ENCODE assay signal across 8 cellular contexts in genomic region chr6:129251669-129252376, GRCh38.
DNase-seq lines count a peak whose midpoint lies in the region; ATAC-seq, FAIRE-seq and TF ChIP-seq lines count a peak whose summit lies in the region.

No MANE protein-coding gene starts in this region.

- BruUV-seq in A673 (replicated peaks; lab: Mats Ljungman, UMichigan): no TSS peak

- intact Hi-C loops in A673 (cut with micrococcal nuclease; ENCODE audit: unreplicated experiment): loop anchor here (1.0 to 10.0 kb wide), 4 partner anchors 445 to 1515 kb away; no protein-coding TSS in a partner anchor

- in situ Hi-C loops in T47D (cut with HindIII; ENCODE audit: low pct_unique_long_range_greater_than_20kb, low sequenced_read_pairs): no loop called here

- POLR2A ChIA-PET in A673 (lab: Charles Lee; ENCODE audit: low non-redundant PET): no interaction called here

- peak; percentile 87 for FAIRE-seq in keratinocyte (lab: Jason Lieb, UNC)

- dilution Hi-C loops in keratinocyte (cut with MboI; ENCODE audit: extremely low pct_ligation_motif_present, low sequenced_read_pairs): loop anchor here (25.0 kb wide), 1 partner anchor 440 kb away; no protein-coding TSS in a partner anchor

- H3K9me1 ChIP-seq in keratinocyte (ENCODE audit: control insufficient read depth, extremely low read depth, insufficient read depth, low read length): no peaks in the 10 kb centered on the region

- H3K27ac ChIP-seq in A673 (ENCODE audit: low read depth, low read length, poor library complexity, severe bottlenecking) (no peak overlapping the region), keratinocyte (ENCODE audit: control insufficient read depth, insufficient read depth, low read length) (no peak overlapping the region)

- no peaks in the 10 kb centered on the region for H3K79me2 ChIP-seq in keratinocyte (ENCODE audit: control insufficient read depth, insufficient read depth, low read length)

- no peaks in the 10 kb centered on the region for H3K9me3 ChIP-seq in A673 (ENCODE audit: low read depth, low read length, poor library complexity, severe bottlenecking)
- H3K9me3 ChIP-seq in keratinocyte (ENCODE audit: control insufficient read depth, low read depth, low read length): no peaks in the 10 kb centered on the region

- no peaks in the 10 kb centered on the region for H3K27me3 ChIP-seq in A673 (replicated peaks; ENCODE audit: insufficient read depth, low read depth, low read length, poor library complexity)
- peaks cover 2% of the 10 kb centered on the region for H3K27me3 ChIP-seq in keratinocyte (ENCODE audit: control insufficient read depth, extremely low read depth, insufficient read depth, low read length)

- no peak overlapping the region for H2AFZ ChIP-seq in keratinocyte (ENCODE audit: control insufficient read depth, low read length)

- H3K36me3 ChIP-seq in A673 (ENCODE audit: insufficient read depth, low read length, poor library complexity, severe bottlenecking) (no peaks in the 10 kb centered on the region), keratinocyte (ENCODE audit: control insufficient read depth in 2 of 2, extremely low read depth in 1 of 2, insufficient read depth in 2 of 2, low read length in 2 of 2) (no peaks in the 10 kb centered on the region)

- peak; percentile 90 for ATAC-seq in HG02642 (IDR thresholded peaks at IDR 0.05; ENCODE audit: poor library complexity, unreplicated experiment)

- H3K4me1 ChIP-seq in A673 (ENCODE audit: insufficient read depth, low read length, poor library complexity, severe bottlenecking) (peaks cover 7% of the 10 kb centered on the region), keratinocyte (ENCODE audit: control insufficient read depth, extremely low read depth, insufficient read depth, low read length) (no peaks in the 10 kb centered on the region)

- no peak overlapping the region for H3K4me3 ChIP-seq in A673 (ENCODE audit: low read depth, low read length, poor library complexity, severe bottlenecking)
- no peak overlapping the region for H3K4me3 ChIP-seq in keratinocyte (ENCODE audit: control insufficient read depth in 2 of 3, extremely low read depth in 1 of 3, insufficient read depth in 2 of 3, low read depth in 1 of 3, low read length in 3 of 3)

- no peak overlapping the region for H3K9ac ChIP-seq in keratinocyte (ENCODE audit: control insufficient read depth, extremely low read depth, insufficient read depth, low read length)

- TF ChIP-seq CTCF in A673 (conservative IDR thresholded peaks at IDR 0.05; ENCODE audit: low read depth, low read length) (peak; percentile 92), GM12874 (IDR thresholded peaks at IDR 0.05; ENCODE audit: insufficient read depth, low read depth, low read length) (peak; percentile 74), keratinocyte (optimal IDR thresholded peaks at IDR 0.05 in 1 of 3, IDR thresholded peaks at IDR 0.05 in 1 of 3, conservative IDR thresholded peaks at IDR 0.05 in 1 of 3; ENCODE audit: extremely low read depth in 1 of 3, insufficient read depth in 2 of 3, low read length in 3 of 3) (peak; percentile 67 to 85 (median 80))

- peak overlapping the region; percentile 54 for H3K4me2 ChIP-seq in keratinocyte (ENCODE audit: control insufficient read depth, extremely low read depth, insufficient read depth, low read depth, low read length)

- no peaks in the 10 kb centered on the region for H4K20me1 ChIP-seq in keratinocyte (ENCODE audit: control insufficient read depth, extremely low read depth, insufficient read depth, low read length)

- CTCF ChIA-PET in A673 (lab: Charles Lee): interaction anchor here (0.7 to 1.0 kb wide), 3 partner anchors 238 to 521 kb away, joined by 3 to 8 read pairs (median 3); no protein-coding TSS in a partner anchor

- DNase-seq in A673 (ENCODE audit: low spot score) (peak; percentile 83), NAMALWA (ENCODE audit: low spot score) (peak; percentile 84), T-helper 2 cell (peak in 3 of 5 experiments; percentile 10 to 57 (median 24)), T47D (ENCODE audit: low read depth in 1 of 2, low spot score in 1 of 2) (peak; percentile 3 to 75), keratinocyte (ENCODE audit: low read depth, low spot score) (peak; percentile 17)
- DNase-seq in stimulated activated CD4-positive, alpha-beta T cell treated with anti-CD3 and anti-CD28 coated beads, Interleukin-4, amount 100 ng/mL, for 4 hours: peak; percentile 22 to 58

Comparison
In these comparisons a context has a peak if more than half of its experiments do, and no peak if none do; other contexts are left out.
1. DNase-seq: peak in every context shown above with its lines; median percentile 84 in NAMALWA; 83 in A673; 40 in stimulated activated CD4-positive, alpha-beta T cell treated with anti-CD3 and anti-CD28 coated beads, Interleukin-4, amount 100 ng/mL, for 4 hours; 39 in T47D; 24 in T-helper 2 cell; 17 in keratinocyte.